In the genomic region with DNA sequence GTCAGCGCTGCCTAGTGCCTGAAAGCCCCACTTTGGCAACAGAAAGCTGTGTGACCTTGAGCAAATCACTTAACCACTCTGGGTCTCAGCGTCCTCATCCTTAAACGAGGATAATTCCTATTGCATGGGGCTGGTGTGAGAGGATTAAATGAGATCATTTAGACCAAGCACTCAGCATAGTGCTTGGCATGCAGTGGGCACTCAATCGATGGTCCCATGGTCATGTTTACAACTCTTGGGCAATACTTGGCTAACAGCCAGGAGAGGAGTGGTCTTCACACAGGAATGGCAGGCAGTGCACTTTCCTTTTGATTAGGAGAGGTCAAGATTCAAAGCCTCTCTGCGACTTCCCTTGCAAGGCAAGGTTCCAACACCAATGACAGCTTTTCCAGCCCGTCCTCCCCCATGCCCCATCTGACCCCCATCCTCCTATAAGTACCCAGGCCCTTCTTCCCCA, we compare ENCODE assay signal across 8 cellular contexts. TPM values are rescaled to one million over a fixed set of nuclear protein-coding genes. Genes with fewer than 3 reads are reported as not detected.
DNase-seq lines count a peak whose midpoint lies in the region; ATAC-seq, FAIRE-seq and TF ChIP-seq lines count a peak whose summit lies in the region.

No MANE protein-coding gene starts in this region.

- H3K4me3 ChIP-seq in AG04449 (ENCODE audit: low read depth, low read length) (peak overlapping the region; percentile 58), HUES6 (ENCODE audit: low read depth, low read length) (peak overlapping the region; percentile 53), mesodermal cell (ENCODE audit: extremely low read depth, insufficient read depth, low read length, poor library complexity, severe bottlenecking) (peak overlapping the region; percentile 41)

- 0 out of 2 replicates have a peak overlapping the region, but pooled peaks have one; percentile 43 for H3K27ac ChIP-seq in HUES6 (ENCODE audit: low read depth, low read length)
- H3K27ac ChIP-seq in caudate nucleus (ENCODE audit: low read depth, low read length) = peak overlapping the region; percentile 39
- peak overlapping the region; percentile 86 for H3K27ac ChIP-seq in mesodermal cell (ENCODE audit: low read depth, low read length, severe bottlenecking)

- no peak for TF ChIP-seq CTCF in AG04449 (IDR thresholded peaks at IDR 0.05; ENCODE audit: insufficient read depth, low read length, missing control alignments)
- no peak for TF ChIP-seq CTCF in D721Med (IDR thresholded peaks at IDR 0.05; ENCODE audit: insufficient read depth, missing control alignments)

- H3K4me1 ChIP-seq in HUES6 (ENCODE audit: control insufficient read depth, insufficient read depth, low read length) (peaks cover 55% of the 10 kb centered on the region), mesodermal cell (ENCODE audit: control insufficient read depth, insufficient read depth, low read length, poor library complexity, severe bottlenecking) (peaks cover 53% of the 10 kb centered on the region)

- H3K36me3 ChIP-seq in HUES6 (ENCODE audit: control insufficient read depth, insufficient read depth, low read length) (peaks cover 79% of the 10 kb centered on the region), mesodermal cell (ENCODE audit: control insufficient read depth, insufficient read depth, low read length) (peaks cover 80% of the 10 kb centered on the region)

- CTCF ChIA-PET in AG04449 (lab: Yijun Ruan, JAX) = interaction anchor here (2.9 kb wide), 1 partner anchor 11 kb away, joined by 17 read pairs; no protein-coding TSS in a partner anchor

- no peaks in the 10 kb centered on the region for H3K9me3 ChIP-seq in HUES6 (ENCODE audit: control insufficient read depth, insufficient read depth, low read depth, low read length)
- no peaks in the 10 kb centered on the region for H3K9me3 ChIP-seq in mesodermal cell (ENCODE audit: control insufficient read depth, low read length)

- no peak for ATAC-seq in GM21390 (IDR thresholded peaks at IDR 0.05; ENCODE audit: unreplicated experiment)
- no peak for ATAC-seq in GM19467 (IDR thresholded peaks at IDR 0.05; ENCODE audit: unreplicated experiment)
- no peak for ATAC-seq in HG03342 (IDR thresholded peaks at IDR 0.05; ENCODE audit: unreplicated experiment)

- no peak for FAIRE-seq in D721Med (lab: Jason Lieb, UNC)

- no peaks in the 10 kb centered on the region for H3K27me3 ChIP-seq in HUES6 (ENCODE audit: control insufficient read depth, insufficient read depth, low read length)

- POLR2A ChIA-PET in AG04449 (lab: Yijun Ruan, JAX) = interaction anchor here (1.5 to 3.2 kb wide), 3 partner anchors 12 to 17 kb away, joined by 4 to 38 read pairs (median 24); partner anchors contain the start of gene TNKS1BP1

- peak overlapping the region; percentile 64 for H3K9ac ChIP-seq in HUES6 (ENCODE audit: low read length)

- WGBS in mesodermal cell (ENCODE audit: insufficient coverage in 2 of 2), 2 experiments = 90 to 94% methylated on average over 5 to 6 of the region's 6 CpGs

- DNase-seq in AG04449 (ENCODE audit: low read depth, low spot score) (no peak), caudate nucleus (lab: John Stamatoyannopoulos, UW) (no peak), D721Med (ENCODE audit: insufficient read length, low spot score) (no peak)

RNA-seq across cellular contexts. Expression of gene TNKS1BP1, which starts 14.1 kb away (rescaled TPM):
- 125 TPM for polyA plus RNA-seq in mesodermal cell (2013, experiment 1 of 2)
- 103 TPM for polyA plus RNA-seq in mesodermal cell (2013, experiment 2 of 2)

RNA-seq across cellular contexts. Expression of gene SSRP1, which starts 25.0 kb away (rescaled TPM):
- 220 TPM for polyA plus RNA-seq in mesodermal cell (2013, experiment 1 of 2)
- 213 TPM for polyA plus RNA-seq in mesodermal cell (2013, experiment 2 of 2)

RNA-seq across cellular contexts. Expression of gene P2RX3, which starts 27.5 kb away (rescaled TPM):
- 7.7 TPM for polyA plus RNA-seq in mesodermal cell (2013, experiment 1 of 2)
- polyA plus RNA-seq in mesodermal cell (2013, experiment 2 of 2) = 5.2 TPM
